23 cellular contexts compared by ENCODE assay signal in the genomic region with DNA sequence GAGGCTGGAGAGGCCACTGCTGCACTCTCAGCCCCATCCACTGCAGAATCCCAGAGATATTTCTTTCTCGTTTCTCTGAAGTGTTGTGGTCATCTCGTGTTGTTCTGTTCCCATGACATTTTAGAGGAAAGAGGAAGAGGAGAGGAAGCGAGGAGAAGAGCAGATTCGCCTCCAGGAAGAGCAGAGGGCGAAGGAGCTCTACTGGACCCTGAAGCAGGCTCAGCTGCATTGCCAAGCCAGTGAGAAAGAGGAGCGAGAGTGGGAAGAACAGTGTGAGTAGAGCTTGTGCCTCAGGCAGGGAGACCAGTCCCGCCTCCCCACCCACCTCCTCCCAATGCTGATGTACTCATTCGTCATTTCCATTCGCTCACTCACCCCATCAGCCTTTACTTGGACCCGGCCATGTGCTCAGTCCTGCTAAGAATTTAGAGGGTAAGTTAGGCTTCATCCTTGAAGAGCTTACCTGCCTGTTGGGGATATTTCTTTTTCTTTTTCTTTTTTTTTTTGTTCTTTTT. TPM values are rescaled to one million over a fixed set of nuclear protein-coding genes. Genes with fewer than 3 reads are reported as not detected.
"Had no signal": no experiment of that assay in that cellular context is flagged by ENCODE, and none has a peak within 500 bp of the region (broad histone marks: within the 10 kb centered on the region; RNA-seq: fewer than 3 reads in every experiment).

No MANE protein-coding gene starts in this region.

- H3K4me2 ChIP-seq: neural progenitor cell had no signal

- H3K9me3 ChIP-seq: adrenal gland, ascending aorta, esophagus squamous epithelium, gastrocnemius medialis, thyroid gland had no signal

- H3K4me1 ChIP-seq: adrenal gland, ascending aorta, esophagus squamous epithelium, gastrocnemius medialis, neural progenitor cell, thyroid gland had no signal

- H3K4me3 ChIP-seq: adrenal gland, ascending aorta, dorsolateral prefrontal cortex, esophagus squamous epithelium, gastrocnemius medialis, lung, neural progenitor cell, thyroid gland had no signal

- H3K27ac ChIP-seq: adrenal gland, ascending aorta, brain microvascular endothelial cell, dorsolateral prefrontal cortex, esophagus squamous epithelium, gastrocnemius medialis, neural progenitor cell, thyroid gland, WERI-Rb-1 had no signal

- DNase-seq: activated CD4-positive, alpha-beta T cell treated with anti-CD3 and anti-CD28 coated beads, Interleukin-2, amount 10 ng/mL, durations not matched to agents 7 days and 5 days; activated CD4-positive, CD25-positive, alpha-beta regulatory T cell treated with anti-CD3 and anti-CD28 coated beads, Interleukin-2, amount 50 U/mL, for 72 hours; activated CD8-positive, alpha-beta T cell treated with anti-CD3 and anti-CD28 coated beads, Interleukin-2, amount 10 ng/mL, durations not matched to agents 7 days and 5 days; activated naive CD4-positive, alpha-beta T cell; activated T-cell treated with anti-CD3 and anti-CD28 coated beads, Interleukin-2, amount 50 U/mL, for 4 hours; brain microvascular endothelial cell; esophagus squamous epithelium; gastrocnemius medialis; islet precursor cell; left colon; naive thymus-derived CD8-positive, alpha-beta T cell; stimulated activated CD4-positive, alpha-beta T cell treated with anti-CD3 and anti-CD28 coated beads, Interleukin-12 subunit alpha, Interleukin-12 subunit beta, amount 100 ng/mL, for 4 hours; stimulated activated CD4-positive, alpha-beta T cell treated with anti-CD3 and anti-CD28 coated beads, Interleukin-4, amount 100 ng/mL, for 4 hours; substantia nigra; thyroid gland; WERI-Rb-1 had no signal

- ATAC-seq: activated CD8-positive, alpha-beta T cell treated with anti-CD3 and anti-CD28 coated beads, Interleukin-2, amount 10 ng/mL, durations not matched to agents 7 days and 5 days; activated T-cell treated with anti-CD3 and anti-CD28 coated beads, Interleukin-2, amount 50 U/mL, for 4 hours; gastrocnemius medialis; left colon; naive thymus-derived CD8-positive, alpha-beta T cell had no signal

- H3K27me3 ChIP-seq: adrenal gland, ascending aorta, brain microvascular endothelial cell, esophagus squamous epithelium, gastrocnemius medialis, neural progenitor cell, thyroid gland had no signal

- H3K9ac ChIP-seq: neural progenitor cell had no signal

- FAIRE-seq: colon had no signal

- H3K36me3 ChIP-seq: adrenal gland, ascending aorta, brain microvascular endothelial cell, esophagus squamous epithelium, gastrocnemius medialis, neural progenitor cell, thyroid gland, WERI-Rb-1 had no signal

- H2AFZ ChIP-seq: neural progenitor cell had no signal

RNA-seq across cellular contexts. Expression of a gene that starts 50.9 kb away (rescaled TPM):
- total RNA-seq: ascending aorta, gastrocnemius medialis, left colon had no signal
- polyA plus RNA-seq: naive thymus-derived CD8-positive, alpha-beta T cell; urinary bladder had no signal
